8 cellular contexts compared by ENCODE assay signal in genomic region chr2:112644933-112645395, GRCh38. TPM values are rescaled to one million over a fixed set of nuclear protein-coding genes. Genes with fewer than 3 reads are reported as not detected.
DNase-seq lines count a peak whose midpoint lies in the region.

No MANE protein-coding gene starts in this region.

- no peaks in the 10 kb centered on the region for H3K9me3 ChIP-seq in skeletal muscle tissue (ENCODE audit: control insufficient read depth in 3 of 3, low read length in 3 of 3)

- DNase-seq in C1 segment of cervical spinal cord (lab: John Stamatoyannopoulos, UW) = peak in 10 of 14 donors; percentile 47 to 91 (median 85)
- peak; percentile 60 for DNase-seq in HCEC 1CT
- DNase-seq in hypothalamus (lab: John Stamatoyannopoulos, UW) = peak in 30 of 51 donors; percentile 31 to 93 (median 79)
- no peak for DNase-seq in MV-4-11 (lab: John Stamatoyannopoulos, UW)
- no peak for DNase-seq in NCI-H2107 (lab: John Stamatoyannopoulos, UW)
- no peak for DNase-seq in activated CD4-positive, CD25-positive, alpha-beta regulatory T cell treated with anti-CD3 and anti-CD28 coated beads, Interleukin-2, amount 50 U/mL, for 72 hours

- peak overlapping the region; percentile 90 to 94 (median 93) for H3K9ac ChIP-seq in skeletal muscle tissue (ENCODE audit: low read depth in 1 of 3, low read length in 3 of 3)

- H3K27ac Mint-ChIP-seq in activated naive CD4-positive, alpha-beta T cell treated with anti-CD3 and anti-CD28 coated beads, Interleukin-2, amount 50 U/mL, for 24 hours = peak overlapping the region; percentile 85

- peaks cover 59% of the 10 kb centered on the region for H3K4me1 Mint-ChIP-seq in activated naive CD4-positive, alpha-beta T cell treated with anti-CD3 and anti-CD28 coated beads, Interleukin-2, amount 50 U/mL, for 24 hours

- H3K4me3 Mint-ChIP-seq in activated naive CD4-positive, alpha-beta T cell treated with anti-CD3 and anti-CD28 coated beads, Interleukin-2, amount 50 U/mL, for 24 hours = peak overlapping the region; percentile 96

- peaks cover 14 to 20% (median 20%) of the 10 kb centered on the region in 3 donors for H3K36me3 ChIP-seq in skeletal muscle tissue (ENCODE audit: control insufficient read depth in 3 of 3, insufficient read depth in 3 of 3, low read length in 3 of 3)

- H3K27me3 ChIP-seq in skeletal muscle tissue (ENCODE audit: control insufficient read depth in 3 of 3, insufficient read depth in 3 of 3, low read length in 3 of 3) = no peaks in the 10 kb centered on the region

- H3K27ac ChIP-seq in skeletal muscle tissue (ENCODE audit: low read depth, low read length) = peak overlapping the region; percentile 97

- no peaks in the 10 kb centered on the region for H3K27me3 Mint-ChIP-seq in activated naive CD4-positive, alpha-beta T cell treated with anti-CD3 and anti-CD28 coated beads, Interleukin-2, amount 50 U/mL, for 24 hours

- H3K4me3 ChIP-seq in skeletal muscle tissue (ENCODE audit: low read length in 3 of 3) = peak overlapping the region; percentile 84 to 89 (median 86)

- H3K4me1 ChIP-seq in skeletal muscle tissue (ENCODE audit: control insufficient read depth in 3 of 3, insufficient read depth in 3 of 3, low read length in 3 of 3) = peaks cover 11 to 33% (median 31%) of the 10 kb centered on the region in 3 donors

- no peaks in the 10 kb centered on the region for H3K9me3 Mint-ChIP-seq in activated naive CD4-positive, alpha-beta T cell treated with anti-CD3 and anti-CD28 coated beads, Interleukin-2, amount 50 U/mL, for 24 hours

- H3K36me3 Mint-ChIP-seq in activated naive CD4-positive, alpha-beta T cell treated with anti-CD3 and anti-CD28 coated beads, Interleukin-2, amount 50 U/mL, for 24 hours = peaks cover 21% of the 10 kb centered on the region

RNA-seq across cellular contexts. Expression of gene SLC20A1, which starts 0.8 kb away (rescaled TPM):
- total RNA-seq in skeletal muscle tissue = 15.7 TPM

Comparison
In these comparisons a context has a peak if more than half of its experiments do, and no peak if none do; other contexts are left out.
1. DNase-seq: peak in C1 segment of cervical spinal cord (10 of 14), HCEC 1CT (single experiment) and hypothalamus (30 of 51); none in MV-4-11 (single experiment), NCI-H2107 (single experiment) and activated CD4-positive, CD25-positive, alpha-beta regulatory T cell treated with anti-CD3 and anti-CD28 coated beads, Interleukin-2, amount 50 U/mL, for 72 hours (single experiment).